In genomic region chr9:83340451-83340850, GRCh38 we compare ENCODE assay signal across 1 cellular context.
TF ChIP-seq lines count a peak whose summit lies in the region.

No MANE protein-coding gene starts in this region.

TF ChIP-seq in WTC11, 78 proteins besides CTCF, POLR2A, EP300 and RAD21 (continued from another document):
- no peak for TF ChIP-seq IRF1 (CRISPR knock-in tag; IDR thresholded peaks at IDR 0.05)
- TF ChIP-seq FOXJ3 (CRISPR knock-in tag; IDR thresholded peaks at IDR 0.05; ENCODE audit: borderline replicate concordance), result no peak
- TF ChIP-seq MLX (CRISPR knock-in tag; IDR thresholded peaks at IDR 0.05), result no peak
- TF ChIP-seq NFATC4 (CRISPR knock-in tag; IDR thresholded peaks at IDR 0.05), result no peak
- TF ChIP-seq EMX1 (CRISPR knock-in tag; IDR thresholded peaks at IDR 0.05), result no peak
- no peak for TF ChIP-seq ZNF281 (CRISPR knock-in tag; IDR thresholded peaks at IDR 0.05)
- TF ChIP-seq NFYB (CRISPR knock-in tag; conservative IDR thresholded peaks at IDR 0.05; ENCODE audit: low read depth), result no peak
- no peak for TF ChIP-seq ARID4B (CRISPR knock-in tag; IDR thresholded peaks at IDR 0.05; ENCODE audit: borderline replicate concordance)
- TF ChIP-seq AFF4 (CRISPR knock-in tag; IDR thresholded peaks at IDR 0.05; ENCODE audit: borderline replicate concordance), result no peak
- no peak for TF ChIP-seq RELA (CRISPR knock-in tag; IDR thresholded peaks at IDR 0.05; ENCODE audit: borderline replicate concordance)
- no peak for TF ChIP-seq SOX15 (CRISPR knock-in tag; IDR thresholded peaks at IDR 0.05)
